8 cellular contexts compared by ENCODE assay signal in the genomic region with DNA sequence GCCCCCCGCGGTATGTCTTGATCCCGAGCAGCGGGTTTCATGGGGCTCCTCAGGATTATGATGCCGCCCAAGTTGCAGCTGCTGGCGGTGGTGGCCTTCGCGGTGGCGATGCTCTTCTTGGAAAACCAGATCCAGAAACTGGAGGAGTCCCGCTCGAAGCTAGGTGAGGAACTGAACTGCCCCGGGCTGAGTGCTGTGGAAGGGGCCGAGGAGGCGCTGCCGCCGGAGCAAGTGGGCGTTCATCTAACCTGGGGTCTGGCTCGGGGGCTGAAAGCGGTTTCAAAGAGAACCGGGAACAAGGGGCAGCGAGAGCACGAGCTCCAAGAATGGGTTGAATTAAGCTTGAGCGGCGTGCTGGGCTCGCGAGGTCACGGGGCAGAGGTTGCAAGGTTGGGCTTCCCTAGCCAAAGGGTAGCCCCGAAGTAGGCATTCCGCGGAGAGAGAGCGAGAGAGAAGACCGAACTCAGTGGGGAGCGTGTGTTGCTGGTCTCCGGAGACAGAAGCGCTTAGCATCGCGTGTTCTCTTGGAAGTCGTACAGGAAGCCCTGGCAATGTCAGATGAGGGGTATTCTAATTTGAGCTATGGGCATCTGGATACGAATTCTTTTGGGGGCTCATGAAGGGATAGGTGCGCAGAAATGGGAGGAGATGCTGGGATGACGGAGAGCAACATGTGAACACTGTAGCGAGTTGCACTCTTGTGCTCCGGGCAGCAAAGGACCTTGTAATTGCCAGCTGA. TPM values are rescaled to one million over a fixed set of nuclear protein-coding genes. Genes with fewer than 3 reads are reported as not detected.
DNase-seq lines count a peak whose midpoint lies in the region; ATAC-seq and TF ChIP-seq lines count a peak whose summit lies in the region.

No MANE protein-coding gene starts in this region.

- ATAC-seq in GM19438 (IDR thresholded peaks at IDR 0.05; ENCODE audit: low read depth, unreplicated experiment) (peak; percentile 29), omental fat pad (ENCODE audit: low FRiP score) (peak; percentile 9)

- H3K9ac ChIP-seq in BLaER1, result peak overlapping the region; percentile 95
- H3K9ac ChIP-seq in HUES6 (ENCODE audit: low read length), result peak overlapping the region; percentile 82

- no peaks in the 10 kb centered on the region for H3K27me3 ChIP-seq in BLaER1
- H3K27me3 ChIP-seq in HUES6 (ENCODE audit: control insufficient read depth, insufficient read depth, low read length), result no peaks in the 10 kb centered on the region
- no peaks in the 10 kb centered on the region for H3K27me3 ChIP-seq in thymus (ENCODE audit: control insufficient read depth, insufficient read depth)

- H3K27ac ChIP-seq in BLaER1 (peak overlapping the region; percentile 92), HUES6 (ENCODE audit: low read depth, low read length) (peak overlapping the region; percentile 78; the same call in 1 of the 2 replicates), thymus (ENCODE audit: low read depth) (peak overlapping the region; percentile 94)

- peaks cover 18% of the 10 kb centered on the region for H3K9me3 ChIP-seq in BLaER1
- H3K9me3 ChIP-seq in HUES6 (ENCODE audit: control insufficient read depth, insufficient read depth, low read depth, low read length), result no peaks in the 10 kb centered on the region; the same call in 1 of the 2 replicates
- no peaks in the 10 kb centered on the region for H3K9me3 ChIP-seq in thymus (ENCODE audit: control insufficient read depth)

- peaks cover 30% of the 10 kb centered on the region for H3K36me3 ChIP-seq in BLaER1
- peaks cover 9% of the 10 kb centered on the region for H3K36me3 ChIP-seq in HUES6 (ENCODE audit: control insufficient read depth, insufficient read depth, low read length)
- no peaks in the 10 kb centered on the region for H3K36me3 ChIP-seq in thymus (ENCODE audit: control insufficient read depth, insufficient read depth)

- no peak for TF ChIP-seq CTCF in omental fat pad (IDR thresholded peaks at IDR 0.05)

- WGBS in thymus, result under 1% methylated on average over 43 of the region's 43 CpGs

- peaks cover 41% of the 10 kb centered on the region for H3K4me1 ChIP-seq in BLaER1
- peaks cover 9% of the 10 kb centered on the region; the same call in 1 of the 2 replicates for H3K4me1 ChIP-seq in HUES6 (ENCODE audit: control insufficient read depth, insufficient read depth, low read length)
- H3K4me1 ChIP-seq in thymus (ENCODE audit: control insufficient read depth, insufficient read depth, low read length), result peaks cover 11% of the 10 kb centered on the region

- H3K4me3 ChIP-seq in BLaER1, result peak overlapping the region; percentile 94
- H3K4me3 ChIP-seq in HUES6 (ENCODE audit: low read depth, low read length), result peak overlapping the region; percentile 80
- peak overlapping the region; percentile 92 for H3K4me3 ChIP-seq in thymus (ENCODE audit: low read length)

- peak overlapping the region; percentile 78 for H3K4me2 ChIP-seq in BLaER1

- peak; percentile 81 for DNase-seq in RKO (ENCODE audit: low spot score)
- DNase-seq in activated gamma-delta T cell (lab: John Stamatoyannopoulos, UW), result peak; percentile 31
- DNase-seq in globus pallidus (ENCODE audit: low spot score), result peak; percentile 71
- DNase-seq in omental fat pad (ENCODE audit: low spot score), result peak; percentile 24

- peaks cover 54% of the 10 kb centered on the region for H4K20me1 ChIP-seq in BLaER1

RNA-seq across cellular contexts. Expression of a gene that starts 0.7 kb away (rescaled TPM):
- 10 to 100 TPM; 11.7 to 25.3 (median 16.9) TPM for total RNA-seq in omental fat pad
- polyA plus RNA-seq in thymus, result 9.7 TPM

RNA-seq across cellular contexts. Expression of a gene that starts 1.2 kb away (rescaled TPM):
- total RNA-seq in omental fat pad, result 100 to 1,000 TPM; 120 to 177 (median 138) TPM
- polyA plus RNA-seq in thymus, result 183 TPM

Comparison
In these comparisons a context has a peak if more than half of its experiments do, and no peak if none do; other contexts are left out.
1. Peak in every context shown above with its lines: DNase-seq, ATAC-seq, H3K4me3 ChIP-seq and H3K27ac ChIP-seq.
2. DNase-seq: peak in every context shown above with its lines; median percentile 81 in RKO; 71 in globus pallidus; 31 in activated gamma-delta T cell; 24 in omental fat pad.